1 cellular context compared by ENCODE assay signal in the genomic region with DNA sequence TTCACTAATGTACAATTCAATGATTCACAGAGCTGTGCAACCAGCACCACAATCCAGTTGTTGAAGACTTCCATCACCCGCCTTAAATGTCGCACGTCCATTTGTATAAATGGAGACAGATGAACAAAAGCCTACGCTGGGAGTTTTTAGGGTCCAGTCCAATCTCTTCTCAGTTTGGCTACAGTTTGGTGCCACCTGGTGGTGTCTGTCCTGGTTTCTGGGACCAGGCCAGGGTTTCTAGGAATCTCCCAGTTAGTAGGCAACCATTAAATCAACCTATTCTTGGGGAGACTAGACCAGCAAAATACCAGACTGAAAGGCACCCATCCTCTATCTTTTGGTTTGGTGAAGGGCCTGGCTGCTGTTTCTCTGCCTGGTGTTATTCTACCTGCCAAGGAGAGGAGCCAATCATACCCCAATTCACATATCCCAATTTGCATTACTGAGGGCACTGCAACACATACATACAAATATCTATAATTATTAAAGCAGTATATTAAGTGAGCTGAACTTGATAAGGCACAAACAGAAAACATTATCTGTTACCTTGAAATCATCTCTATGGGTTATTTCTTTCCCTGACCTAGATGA.
TF ChIP-seq lines count a peak whose summit lies in the region.

No MANE protein-coding gene starts in this region.

TF ChIP-seq in K562, 482 proteins besides CTCF, POLR2A, EP300 and RAD21 (continued from another document):
- TF ChIP-seq MEIS2 (IDR thresholded peaks at IDR 0.05; ENCODE audit: partially characterized antibody) (peak; percentile 21), SMAD4 (CRISPR knock-in tag; conservative IDR thresholded peaks at IDR 0.05) (0 out of 2 replicates have a peak, but pooled peaks have one; percentile 17), ETV5 (CRISPR knock-in tag; IDR thresholded peaks at IDR 0.05; ENCODE audit: low read depth) (0 out of 2 replicates have a peak, but pooled peaks have one; percentile 27), BRD9 (IDR thresholded peaks at IDR 0.05; ENCODE audit: low read depth, partially characterized antibody) (peak; percentile 36), SMC3 (conservative IDR thresholded peaks at IDR 0.05; ENCODE audit: insufficient read depth, low read depth, low read length) (peak; percentile 75)
- TF ChIP-seq, protein P1, sequence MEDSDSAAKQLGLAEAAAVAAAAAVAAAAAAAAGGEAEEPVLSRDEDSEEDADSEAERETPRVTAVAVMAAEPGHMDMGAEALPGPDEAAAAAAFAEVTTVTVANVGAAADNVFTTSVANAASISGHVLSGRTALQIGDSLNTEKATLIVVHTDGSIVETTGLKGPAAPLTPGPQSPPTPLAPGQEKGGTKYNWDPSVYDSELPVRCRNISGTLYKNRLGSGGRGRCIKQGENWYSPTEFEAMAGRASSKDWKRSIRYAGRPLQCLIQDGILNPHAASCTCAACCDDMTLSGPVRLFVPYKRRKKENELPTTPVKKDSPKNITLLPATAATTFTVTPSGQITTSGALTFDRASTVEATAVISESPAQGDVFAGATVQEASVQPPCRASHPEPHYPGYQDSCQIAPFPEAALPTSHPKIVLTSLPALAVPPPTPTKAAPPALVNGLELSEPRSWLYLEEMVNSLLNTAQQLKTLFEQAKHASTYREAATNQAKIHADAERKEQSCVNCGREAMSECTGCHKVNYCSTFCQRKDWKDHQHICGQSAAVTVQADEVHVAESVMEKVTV (CRISPR knock-in tag; IDR thresholded peaks at IDR 0.05) = peak; percentile 66
- TF ChIP-seq, protein P2, sequence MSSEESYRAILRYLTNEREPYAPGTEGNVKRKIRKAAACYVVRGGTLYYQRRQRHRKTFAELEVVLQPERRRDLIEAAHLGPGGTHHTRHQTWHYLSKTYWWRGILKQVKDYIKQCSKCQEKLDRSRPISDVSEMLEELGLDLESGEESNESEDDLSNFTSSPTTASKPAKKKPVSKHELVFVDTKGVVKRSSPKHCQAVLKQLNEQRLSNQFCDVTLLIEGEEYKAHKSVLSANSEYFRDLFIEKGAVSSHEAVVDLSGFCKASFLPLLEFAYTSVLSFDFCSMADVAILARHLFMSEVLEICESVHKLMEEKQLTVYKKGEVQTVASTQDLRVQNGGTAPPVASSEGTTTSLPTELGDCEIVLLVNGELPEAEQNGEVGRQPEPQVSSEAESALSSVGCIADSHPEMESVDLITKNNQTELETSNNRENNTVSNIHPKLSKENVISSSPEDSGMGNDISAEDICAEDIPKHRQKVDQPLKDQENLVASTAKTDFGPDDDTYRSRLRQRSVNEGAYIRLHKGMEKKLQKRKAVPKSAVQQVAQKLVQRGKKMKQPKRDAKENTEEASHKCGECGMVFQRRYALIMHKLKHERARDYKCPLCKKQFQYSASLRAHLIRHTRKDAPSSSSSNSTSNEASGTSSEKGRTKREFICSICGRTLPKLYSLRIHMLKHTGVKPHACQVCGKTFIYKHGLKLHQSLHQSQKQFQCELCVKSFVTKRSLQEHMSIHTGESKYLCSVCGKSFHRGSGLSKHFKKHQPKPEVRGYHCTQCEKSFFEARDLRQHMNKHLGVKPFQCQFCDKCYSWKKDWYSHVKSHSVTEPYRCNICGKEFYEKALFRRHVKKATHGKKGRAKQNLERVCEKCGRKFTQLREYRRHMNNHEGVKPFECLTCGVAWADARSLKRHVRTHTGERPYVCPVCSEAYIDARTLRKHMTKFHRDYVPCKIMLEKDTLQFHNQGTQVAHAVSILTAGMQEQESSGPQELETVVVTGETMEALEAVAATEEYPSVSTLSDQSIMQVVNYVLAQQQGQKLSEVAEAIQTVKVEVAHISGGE (CRISPR knock-in tag; IDR thresholded peaks at IDR 0.05) = peak in 1 of 3 experiments; percentile 35; a peak in 1 of 6 replicates
- TF ChIP-seq, protein P3, sequence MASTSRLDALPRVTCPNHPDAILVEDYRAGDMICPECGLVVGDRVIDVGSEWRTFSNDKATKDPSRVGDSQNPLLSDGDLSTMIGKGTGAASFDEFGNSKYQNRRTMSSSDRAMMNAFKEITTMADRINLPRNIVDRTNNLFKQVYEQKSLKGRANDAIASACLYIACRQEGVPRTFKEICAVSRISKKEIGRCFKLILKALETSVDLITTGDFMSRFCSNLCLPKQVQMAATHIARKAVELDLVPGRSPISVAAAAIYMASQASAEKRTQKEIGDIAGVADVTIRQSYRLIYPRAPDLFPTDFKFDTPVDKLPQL (IDR thresholded peaks at IDR 0.05; ENCODE audit: extremely low read depth, insufficient read length) = no peak
